Comparison of ENCODE assay signal across 22 cellular contexts in the genomic region with DNA sequence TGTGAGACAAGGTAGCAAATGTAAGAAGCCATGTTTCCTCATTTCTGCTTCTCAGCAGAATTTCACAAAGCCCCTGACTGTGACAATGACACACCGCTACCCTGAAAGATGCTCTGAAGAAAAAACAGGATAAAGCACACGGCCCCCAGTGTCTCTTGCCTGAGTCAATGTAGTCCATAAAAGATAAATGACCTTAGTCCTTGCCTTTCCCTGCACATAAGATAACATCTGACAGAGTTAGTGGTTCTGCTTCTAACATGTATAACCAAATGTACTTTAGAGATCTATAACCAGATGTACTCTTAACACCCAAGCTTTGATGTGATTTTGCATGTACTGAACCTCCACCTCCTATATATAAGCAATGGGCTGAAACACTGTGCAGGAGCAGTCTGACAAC. TPM values are rescaled to one million over a fixed set of nuclear protein-coding genes. Genes with fewer than 3 reads are reported as not detected.
A peak's percentile ranks its signal among the peaks of the same experiment; 100 is the strongest.
DNase-seq lines count a peak whose midpoint lies in the region; ATAC-seq and TF ChIP-seq lines count a peak whose summit lies in the region.
"Had no signal": no experiment of that assay in that cellular context is flagged by ENCODE, and none has a peak within 500 bp of the region (broad histone marks: within the 10 kb centered on the region; RNA-seq: fewer than 3 reads in every experiment).

No MANE protein-coding gene starts in this region.

- H3K9me3 Mint-ChIP-seq in glutamatergic neuron (ENCODE audit: unreplicated experiment): peaks cover 9% of the 10 kb centered on the region
- H3K9me3 Mint-ChIP-seq: CD4-positive, alpha-beta T cell; CD8-positive, alpha-beta memory T cell; HFFc6 had no signal

- DNase-seq in MV-4-11 (lab: John Stamatoyannopoulos, UW): peak; percentile 15
- peak; percentile 81 for DNase-seq in SK-N-DZ (ENCODE audit: low spot score)
- peak; percentile 59 for DNase-seq in left kidney (ENCODE audit: low read depth, low spot score)
- no peak for DNase-seq in brain microvascular endothelial cell
- no peak for DNase-seq in glutamatergic neuron
- DNase-seq: 8988T; ACHN; AML-193; BE2C; CD4-positive, alpha-beta T cell; CD8-positive, alpha-beta memory T cell; DMS 273 treated with DMSO at 0.1 percent for 48 hours; DMS79; EL; GDM1; GOT3; HFFc6 had no signal

- peaks cover 10% of the 10 kb centered on the region for H3K4me1 Mint-ChIP-seq in glutamatergic neuron (ENCODE audit: low read depth, unreplicated experiment)

- no peak for ATAC-seq in HG02870 (IDR thresholded peaks at IDR 0.05; ENCODE audit: unreplicated experiment)
- ATAC-seq: A549 had no signal

- in situ Hi-C loops in brain microvascular endothelial cell (cut with HindIII; ENCODE audit: low pct_ligation_motif_present, low sequenced_read_pairs): no loop called here

- H3K4me3 Mint-ChIP-seq in glutamatergic neuron (ENCODE audit: unreplicated experiment): no peak overlapping the region
- H3K4me3 Mint-ChIP-seq: CD14-positive monocyte; CD4-positive, alpha-beta T cell; CD8-positive, alpha-beta memory T cell; HFFc6 had no signal

- peaks cover 7% of the 10 kb centered on the region for H3K36me3 Mint-ChIP-seq in glutamatergic neuron (ENCODE audit: unreplicated experiment)

- no peaks in the 10 kb centered on the region for H3K36me3 ChIP-seq in brain microvascular endothelial cell (replicated peaks)
- H3K36me3 ChIP-seq: BE2C, HAP-1 had no signal

- H3K27ac Mint-ChIP-seq in glutamatergic neuron (ENCODE audit: unreplicated experiment): no peak overlapping the region
- H3K27ac Mint-ChIP-seq: CD14-positive monocyte; CD4-positive, alpha-beta T cell; CD8-positive, alpha-beta memory T cell; HFFc6 had no signal

- peaks cover 6% of the 10 kb centered on the region for H3K27me3 Mint-ChIP-seq in glutamatergic neuron (ENCODE audit: unreplicated experiment)
- H3K27me3 Mint-ChIP-seq: CD4-positive, alpha-beta T cell had no signal

- no peak overlapping the region for H3K4me3 ChIP-seq in brain microvascular endothelial cell (ENCODE audit: low read depth, low read length)
- H3K4me3 ChIP-seq: A549; BLaER1 treated with 17β-estradiol and CSF1 and Interleukin-3, amounts not matched to agents 10 nM and 100 nM; HAP-1 had no signal

- TF ChIP-seq CTCF in brain microvascular endothelial cell (IDR thresholded peaks at IDR 0.05; ENCODE audit: low read depth, low read length, missing control alignments): no peak
- no peak for TF ChIP-seq CTCF in glutamatergic neuron (IDR thresholded peaks at IDR 0.05; ENCODE audit: partially characterized antibody, unreplicated experiment)

- H3K27me3 ChIP-seq in brain microvascular endothelial cell (replicated peaks): no peaks in the 10 kb centered on the region
- H3K27me3 ChIP-seq: BE2C; BLaER1 treated with 17β-estradiol and CSF1 and Interleukin-3, amounts not matched to agents 10 nM and 100 nM had no signal

- no peak overlapping the region for H3K27ac ChIP-seq in brain microvascular endothelial cell
- H3K27ac ChIP-seq: A549; BLaER1 treated with 17β-estradiol and CSF1 and Interleukin-3, amounts not matched to agents 10 nM and 100 nM had no signal

RNA-seq across cellular contexts. Expression of gene SND1, which starts 3.0 kb away (rescaled TPM):
- 135 and 158 TPM in 2 replicates for polyA plus RNA-seq in SK-N-DZ (2014; cell fraction: cytosol; rRNA removed)
- polyA plus RNA-seq in SK-N-DZ (2014; cell fraction: nucleus; rRNA removed): 58.1 and 62.4 TPM in 2 replicates
- 165 TPM for total RNA-seq in glutamatergic neuron (ENCODE audit: unreplicated experiment)

RNA-seq across cellular contexts. Expression of gene PAX4, which starts 31.0 kb away (rescaled TPM):
- polyA plus RNA-seq in SK-N-DZ (2014; cell fraction: cytosol; rRNA removed): 2.6 and 4.1 TPM in 2 replicates
- polyA plus RNA-seq in SK-N-DZ (2014; cell fraction: nucleus; rRNA removed): 3.5 and 9.6 TPM in 2 replicates
- not detected for total RNA-seq in glutamatergic neuron (ENCODE audit: unreplicated experiment)
- total RNA-seq: CD4-positive, alpha-beta T cell; CD8-positive, alpha-beta memory T cell; HFFc6 had no signal
- polyA plus RNA-seq: A549; CD14-positive monocyte; CD8-positive, alpha-beta memory T cell had no signal

RNA-seq across cellular contexts. Expression of gene FSCN3, which starts 55.5 kb away (rescaled TPM):
- 0.73 and 2.5 TPM in 2 replicates for polyA plus RNA-seq in SK-N-DZ (2014; cell fraction: cytosol; rRNA removed)
- 1.5 and 3.9 TPM in 2 replicates for polyA plus RNA-seq in SK-N-DZ (2014; cell fraction: nucleus; rRNA removed)
- total RNA-seq in glutamatergic neuron (ENCODE audit: unreplicated experiment): 1.2 TPM

Comparison
In these comparisons a context has a peak if more than half of its experiments do, and no peak if none do; other contexts are left out.
1. DNase-seq: peak in MV-4-11 (single experiment), SK-N-DZ (single experiment) and left kidney (single experiment); none in brain microvascular endothelial cell (single experiment) and glutamatergic neuron (single experiment).